Comparison of ENCODE assay signal across 8 cellular contexts in genomic region chr5:16936150-16937022, GRCh38. TPM values are rescaled to one million over a fixed set of nuclear protein-coding genes. Genes with fewer than 3 reads are reported as not detected.
DNase-seq lines count a peak whose midpoint lies in the region; ATAC-seq and TF ChIP-seq lines count a peak whose summit lies in the region.

MYO10 (minus strand) TSS chr5:16936288; CDS start chr5:16935808, 480 bp downstream.

- intact Hi-C loops in mucosa of descending colon (cut with DNase I, micrococcal nuclease) = loop anchor here in 1 of 2 donors (10.0 kb wide), 1 partner anchor 248 kb away; no protein-coding TSS in a partner anchor

- peaks cover 17% of the 10 kb centered on the region for H3K4me1 ChIP-seq in mucosa of descending colon (ENCODE audit: low read depth)

- TF ChIP-seq CTCF in mucosa of descending colon (IDR thresholded peaks at IDR 0.05) = no peak

- peak; percentile 85 for DNase-seq in activated effector memory CD4-positive, alpha-beta T cell treated with anti-CD3 and anti-CD28 coated beads, Interleukin-2, amount 50 U/mL, for 16 hours
- no peak for DNase-seq in activated effector memory CD4-positive, alpha-beta T cell treated with Interleukin-2 at 50 U/mL for 16 hours
- DNase-seq in NCI-H82 treated with DMSO at 0.1 percent for 48 hours (lab: John Stamatoyannopoulos, UW; ENCODE audit: unreplicated experiment) = peak; percentile 62
- DNase-seq in activated T-cell treated with anti-CD3 and anti-CD28 coated beads for 1 hour (ENCODE audit: low read depth) = peak; percentile 39
- peak; percentile 73 to 87 for DNase-seq in erythroblast (lab: John Stamatoyannopoulos, UW)
- peak; percentile 87 to 91 (median 87) for DNase-seq in mucosa of descending colon
- peak; percentile 31 for DNase-seq in stimulated activated CD8-positive, alpha-beta memory T cell treated with anti-CD3 and anti-CD28 coated beads, Interleukin-4, amount 100 ng/mL, for 24 hours (ENCODE audit: low read depth)

- TF ChIP-seq POLR2A in erythroblast (IDR thresholded peaks at IDR 0.05; ENCODE audit: low read length) = no peak

- peak within 1 kb of the TSS; percentile 77 for H3K4me3 ChIP-seq in mucosa of descending colon

- H3K36me3 ChIP-seq in mucosa of descending colon (ENCODE audit: low read depth) = no peaks in the 10 kb centered on the region

- ATAC-seq in HG03139 (IDR thresholded peaks at IDR 0.05; ENCODE audit: unreplicated experiment) (peak; percentile 56), mucosa of descending colon (peak; percentile 80)

- no peaks in the 10 kb centered on the region for H3K9me3 ChIP-seq in mucosa of descending colon

RNA-seq across cellular contexts. Expression of gene MYO10, which starts in this region (rescaled TPM):
- 10 to 100 TPM; 29.4 to 87.8 (median 61.3) TPM for total RNA-seq in mucosa of descending colon
